ENCODE assay signal across 17 cellular contexts in genomic region chr1:60998786-60999185, GRCh38.
A peak's percentile ranks its signal among the peaks of the same experiment; 100 is the strongest.
DNase-seq lines count a peak whose midpoint lies in the region; ATAC-seq and TF ChIP-seq lines count a peak whose summit lies in the region.
"Had no signal": no experiment of that assay in that cellular context is flagged by ENCODE, and none has a peak within 500 bp of the region (broad histone marks: within the 10 kb centered on the region; RNA-seq: fewer than 3 reads in every experiment).

No MANE protein-coding gene starts in this region.

- no peaks in the 10 kb centered on the region for H3K27me3 ChIP-seq in GM23338 (ENCODE audit: insufficient read depth)
- no peaks in the 10 kb centered on the region for H3K27me3 ChIP-seq in WERI-Rb-1 (ENCODE audit: insufficient read depth, low read depth, severe bottlenecking)
- no peaks in the 10 kb centered on the region for H3K27me3 ChIP-seq in PC-3 (ENCODE audit: low read length)
- H3K27me3 ChIP-seq: BE2C had no signal

- TF ChIP-seq CTCF in GM23338 (conservative IDR thresholded peaks at IDR 0.05; ENCODE audit: low read depth in 2 of 2) (no peak), WERI-Rb-1 (IDR thresholded peaks at IDR 0.05; ENCODE audit: low read depth, low read length) (no peak), PC-3 (conservative IDR thresholded peaks at IDR 0.05; ENCODE audit: low read depth, low read length) (no peak)

- no peak overlapping the region for H3K27ac Mint-ChIP-seq in GM23338
- H3K27ac Mint-ChIP-seq: CD4-positive, CD25-positive, alpha-beta regulatory T cell; CD8-positive, alpha-beta memory T cell; H9 had no signal

- H3K9me3 ChIP-seq in WERI-Rb-1 (ENCODE audit: severe bottlenecking) (no peaks in the 10 kb centered on the region), PC-3 (ENCODE audit: low read length) (no peaks in the 10 kb centered on the region)
- H3K9me3 ChIP-seq: BE2C had no signal

- ATAC-seq in GM23338 (no peak), PC-3 (no peak), GM18873 (IDR thresholded peaks at IDR 0.05; ENCODE audit: low FRiP score, unreplicated experiment) (no peak)

- H3K36me3 Mint-ChIP-seq in GM23338 (ENCODE audit: low read depth): no peaks in the 10 kb centered on the region
- H3K36me3 Mint-ChIP-seq: CD4-positive, CD25-positive, alpha-beta regulatory T cell; CD8-positive, alpha-beta memory T cell had no signal

- H3K27ac ChIP-seq in GM23338 (ENCODE audit: low read depth) (no peak overlapping the region), WERI-Rb-1 (0 out of 2 replicates have a peak overlapping the region, but pooled peaks have one; percentile 5), PC-3 (ENCODE audit: low read length) (no peak overlapping the region)

- intact Hi-C loops in PC-3 (cut with micrococcal nuclease): no loop called here

- H3K9me2 ChIP-seq in GM23338 (ENCODE audit: insufficient read depth): no peaks in the 10 kb centered on the region
- H3K9me2 ChIP-seq in PC-3 (replicated peaks; ENCODE audit: low read length): no peaks in the 10 kb centered on the region

- no TSS peak for BruUV-seq in PC-3 (replicated peaks; lab: Mats Ljungman, UMichigan)

- H3K4me3 ChIP-seq in GM23338: no peak overlapping the region
- no peak overlapping the region for H3K4me3 ChIP-seq in WERI-Rb-1 (ENCODE audit: low read depth, low read length)
- no peak overlapping the region for H3K4me3 ChIP-seq in PC-3 (ENCODE audit: low read length)

- peaks cover 4% of the 10 kb centered on the region; the same call in 1 of the 2 replicates for H3K4me1 ChIP-seq in GM23338 (ENCODE audit: insufficient read depth)
- H3K4me1 ChIP-seq in PC-3 (ENCODE audit: insufficient read depth, low read length): no peaks in the 10 kb centered on the region
- H3K4me1 ChIP-seq: BE2C had no signal

- H4K20me1 ChIP-seq in GM23338 (replicated peaks; ENCODE audit: insufficient read depth) (no peaks in the 10 kb centered on the region), PC-3 (ENCODE audit: low read length) (no peaks in the 10 kb centered on the region)

- H2AFZ ChIP-seq in GM23338 (0 out of 2 replicates have a peak overlapping the region, but pooled peaks have one; percentile 24), PC-3 (ENCODE audit: low read length) (no peak overlapping the region)

- H3K36me3 ChIP-seq in GM23338 (ENCODE audit: insufficient read depth) (no peaks in the 10 kb centered on the region), WERI-Rb-1 (no peaks in the 10 kb centered on the region), PC-3 (ENCODE audit: low read depth, low read length) (no peaks in the 10 kb centered on the region)
- H3K36me3 ChIP-seq: BE2C had no signal

- POLR2A ChIA-PET in PC-3 (lab: Charles Lee; ENCODE audit: unreplicated experiment): no interaction called here

- H3K79me2 ChIP-seq in GM23338 (replicated peaks; ENCODE audit: insufficient read depth): no peaks in the 10 kb centered on the region
- no peaks in the 10 kb centered on the region for H3K79me2 ChIP-seq in PC-3 (ENCODE audit: low read length)

- CTCF ChIA-PET in PC-3 (lab: Charles Lee): no interaction called here

- H3F3A ChIP-seq in GM23338 (replicated peaks; ENCODE audit: low read depth) (no peaks in the 10 kb centered on the region), PC-3 (ENCODE audit: low read length, unreplicated experiment) (no peaks in the 10 kb centered on the region)

- H3K9ac ChIP-seq in PC-3 (ENCODE audit: low read length): no peak overlapping the region

- peaks cover 5% of the 10 kb centered on the region for H3K4me1 Mint-ChIP-seq in GM23338
- H3K4me1 Mint-ChIP-seq: CD4-positive, CD25-positive, alpha-beta regulatory T cell; CD8-positive, alpha-beta memory T cell had no signal

- no peak overlapping the region for H3K4me3 Mint-ChIP-seq in GM23338
- H3K4me3 Mint-ChIP-seq: CD4-positive, CD25-positive, alpha-beta regulatory T cell; CD8-positive, alpha-beta memory T cell; H9 had no signal

- H3K4me2 ChIP-seq in GM23338 (no peak overlapping the region), PC-3 (ENCODE audit: low read length) (no peak overlapping the region)

- no peaks in the 10 kb centered on the region for H3K9me3 Mint-ChIP-seq in GM23338
- H3K9me3 Mint-ChIP-seq: CD4-positive, CD25-positive, alpha-beta regulatory T cell; CD8-positive, alpha-beta memory T cell; H9 had no signal

- peaks cover 2% of the 10 kb centered on the region for H3K27me3 Mint-ChIP-seq in GM23338 (ENCODE audit: insufficient read depth, low read depth, poor library complexity)

- no peak for DNase-seq in GM23338 (ENCODE audit: low spot score)
- DNase-seq in NCI-H69 (lab: John Stamatoyannopoulos, UW): peak; percentile 10
- peak; percentile 16 for DNase-seq in WERI-Rb-1
- DNase-seq in kidney tubule cell (ENCODE audit: low spot score): peak; percentile 17
- no peak for DNase-seq in PC-3
- DNase-seq in NCI-H2107 (lab: John Stamatoyannopoulos, UW): no peak
- DNase-seq: ACHN; BE2C; C1 segment of cervical spinal cord; CD4-positive, CD25-positive, alpha-beta regulatory T cell; CD8-positive, alpha-beta memory T cell; COR-L47; DMS79 treated with DMSO at 0.1 percent for 48 hours; GF-D8; H9; IMR-90 had no signal

TF ChIP-seq in GM23338, 12 proteins besides CTCF, POLR2A, EP300 and RAD21 (continues in another document):
- no peak for TF ChIP-seq JUNB (IDR thresholded peaks at IDR 0.05; ENCODE audit: unreplicated experiment)
- no peak for TF ChIP-seq ZNF462 (CRISPR knock-in tag; IDR thresholded peaks at IDR 0.05)
- TF ChIP-seq POLR2AphosphoS5 (IDR thresholded peaks at IDR 0.05; ENCODE audit: low read depth): no peak
- TF ChIP-seq EZH2 (IDR thresholded peaks at IDR 0.05; ENCODE audit: low read depth, unreplicated experiment): no peak

Comparison
In these comparisons a context has a peak if more than half of its experiments do, and no peak if none do; other contexts are left out.
1. DNase-seq: peak in NCI-H69 (single experiment), WERI-Rb-1 (single experiment) and kidney tubule cell (single experiment); none in GM23338 (single experiment), PC-3 (single experiment) and NCI-H2107 (single experiment).